In genomic region chr17:57643062-57643461, GRCh38 we compare ENCODE assay signal across 17 cellular contexts.
DNase-seq lines count a peak whose midpoint lies in the region; ATAC-seq, FAIRE-seq and TF ChIP-seq lines count a peak whose summit lies in the region.
"Had no signal": no experiment of that assay in that cellular context is flagged by ENCODE, and none has a peak within 500 bp of the region (broad histone marks: within the 10 kb centered on the region; RNA-seq: fewer than 3 reads in every experiment).

No MANE protein-coding gene starts in this region.

- intact Hi-C loops in activated CD8-positive, alpha-beta T cell treated with anti-CD3 and anti-CD28 coated beads for 36 hours (cut with micrococcal nuclease): no loop called here
- intact Hi-C loops in vagina (cut with DNase I): no loop called here

- H2BK5ac ChIP-seq in H9 (ENCODE audit: insufficient read length, low read length) (no peak overlapping the region), H1 (ENCODE audit: low read depth, low read length) (no peak overlapping the region), trophoblast cell (ENCODE audit: low read depth, low read length, poor library complexity) (peak overlapping the region; percentile 19)

- H4K20me1 ChIP-seq in H9 (ENCODE audit: control insufficient read depth, insufficient read depth, insufficient read length): no peaks in the 10 kb centered on the region
- peaks cover 0 to 2% of the 10 kb centered on the region in 2 experiments for H4K20me1 ChIP-seq in H1 (replicated peaks in 1 of 2; ENCODE audit: control insufficient read depth in 1 of 2, insufficient read depth in 2 of 2, low read length in 2 of 2)

- H2BK120ac ChIP-seq in H9 (ENCODE audit: low read depth, low read length, poor library complexity, severe bottlenecking) (no peak overlapping the region), H1 (replicated peaks; ENCODE audit: low read depth, low read length) (no peak overlapping the region), trophoblast cell (ENCODE audit: insufficient read depth, low read length, poor library complexity) (no peak overlapping the region)

- H2BK12ac ChIP-seq in H9 (ENCODE audit: insufficient read length, low read depth, low read length): no peak overlapping the region
- H2BK12ac ChIP-seq in H1 (ENCODE audit: low read depth, low read length): 0 out of 2 replicates have a peak overlapping the region, but pooled peaks have one; percentile 50
- H2BK12ac ChIP-seq in trophoblast cell (ENCODE audit: low read length): peak overlapping the region; percentile 10

- H3K27ac ChIP-seq in H9 (ENCODE audit: insufficient read length, low read depth, low read length) (no peak overlapping the region), H1 (ENCODE audit: low read depth, low read length) (no peak overlapping the region), trophoblast cell (ENCODE audit: low read depth, low read length) (no peak overlapping the region), vagina (no peak overlapping the region)
- H3K27ac ChIP-seq: C4-2B had no signal

- POLR2A ChIA-PET in activated CD8-positive, alpha-beta T cell treated with anti-CD3 and anti-CD28 coated beads for 36 hours (lab: Charles Lee): interaction anchor here (1.1 kb wide), 1 partner anchor 17 kb away, joined by 3 read pairs; no protein-coding TSS in a partner anchor
- POLR2A ChIA-PET in activated CD8-positive, alpha-beta T cell treated with anti-CD3 and anti-CD28 coated beads, Interleukin-2, amount 10 ng/mL, durations not matched to agents 7 days and 5 days (lab: Charles Lee): no interaction called here
- POLR2A ChIA-PET in H1 (lab: Charles Lee; ENCODE audit: partially characterized antibody): interaction anchor here (1.2 kb wide), 1 partner anchor 12 kb away, joined by 5 read pairs; no protein-coding TSS in a partner anchor

- H3K14ac ChIP-seq in H9 (ENCODE audit: insufficient read depth, low read length) (peak overlapping the region; percentile 3; the same call in 1 of the 2 replicates), H1 (ENCODE audit: insufficient read length) (no peak overlapping the region), trophoblast cell (ENCODE audit: low read length) (no peak overlapping the region)

- no peak for FAIRE-seq in H1 (lab: Jason Lieb, UNC)
- FAIRE-seq: G401.6, GM12891 had no signal

- no peaks in the 10 kb centered on the region for H3K27me3 Mint-ChIP-seq in activated CD8-positive, alpha-beta T cell treated with anti-CD3 and anti-CD28 coated beads for 36 hours
- H3K27me3 Mint-ChIP-seq in activated CD8-positive, alpha-beta T cell treated with anti-CD3 and anti-CD28 coated beads, Interleukin-2, amount 10 ng/mL, durations not matched to agents 7 days and 5 days (ENCODE audit: low read depth): no peaks in the 10 kb centered on the region
- no peaks in the 10 kb centered on the region for H3K27me3 Mint-ChIP-seq in H9 (ENCODE audit: low read depth)
- H3K27me3 Mint-ChIP-seq: B cell; CD4-positive, alpha-beta memory T cell; IgD-negative memory B cell had no signal

- H3K79me1 ChIP-seq in H9 (ENCODE audit: insufficient read depth, low read depth, low read length, poor library complexity, severe bottlenecking) (no peaks in the 10 kb centered on the region), H1 (ENCODE audit: low read depth, low read length) (no peaks in the 10 kb centered on the region), trophoblast cell (ENCODE audit: low read length) (no peaks in the 10 kb centered on the region)

- H4K12ac ChIP-seq in trophoblast cell (ENCODE audit: low read depth, low read length): no peak overlapping the region

- no peaks in the 10 kb centered on the region for H3K9me3 Mint-ChIP-seq in activated CD8-positive, alpha-beta T cell treated with anti-CD3 and anti-CD28 coated beads for 36 hours
- no peaks in the 10 kb centered on the region for H3K9me3 Mint-ChIP-seq in activated CD8-positive, alpha-beta T cell treated with anti-CD3 and anti-CD28 coated beads, Interleukin-2, amount 10 ng/mL, durations not matched to agents 7 days and 5 days (ENCODE audit: insufficient read depth)
- H3K9me3 Mint-ChIP-seq in H9: no peaks in the 10 kb centered on the region
- H3K9me3 Mint-ChIP-seq: CD4-positive, alpha-beta memory T cell; IgD-negative memory B cell had no signal

- no peak for TF ChIP-seq EP300 in H1 (IDR thresholded peaks at IDR 0.05; ENCODE audit: borderline replicate concordance in 1 of 2, low read depth in 2 of 2, low read length in 2 of 2)

- H2BK15ac ChIP-seq in H9 (ENCODE audit: low read depth, low read length) (no peak overlapping the region), H1 (ENCODE audit: low read length) (no peak overlapping the region)

- H4K8ac ChIP-seq in H9 (replicated peaks; ENCODE audit: insufficient read length, low read depth, low read length) (no peak overlapping the region), H1 (ENCODE audit: extremely low read depth, insufficient read depth, low read length) (no peak overlapping the region; the same call in 1 of the 2 replicates), trophoblast cell (ENCODE audit: low read depth, low read length) (no peak overlapping the region)

- H2AK5ac ChIP-seq in H9 (ENCODE audit: insufficient read length, low read length) (no peak overlapping the region), H1 (ENCODE audit: low read depth, low read length) (no peak overlapping the region), trophoblast cell (ENCODE audit: low read length) (no peak overlapping the region)

- H2BK20ac ChIP-seq in H9 (ENCODE audit: low read depth, low read length, poor library complexity, severe bottlenecking) (no peak overlapping the region), H1 (ENCODE audit: low read length) (no peak overlapping the region)

- no peak overlapping the region for H3K4me3 ChIP-seq in H1 (ENCODE audit: extremely low read depth in 1 of 4, insufficient read depth in 2 of 4, low read depth in 3 of 4, low read length in 4 of 4)
- H3K4me3 ChIP-seq in trophoblast cell (ENCODE audit: low read depth, low read length): no peak overlapping the region
- H3K4me3 ChIP-seq in vagina: no peak overlapping the region

- H3T11ph ChIP-seq in H9 (ENCODE audit: low read length): no peak overlapping the region

- no CpG with 5 or more reads among the region's 8 CpGs for WGBS in H9 (ENCODE audit: extremely low coverage, insufficient read length, low lambda C conversion rate)
- 86% methylated on average over 8 of the region's 8 CpGs; no CpG with 5 or more reads in 1 of the 2 experiments for WGBS in H1 (ENCODE audit: extremely low coverage in 1 of 2, insufficient coverage in 1 of 2, insufficient read length in 1 of 2, insufficient replicate concordance in 2 of 2, low coverage in 1 of 2, low lambda C conversion rate in 2 of 2, missing lambda C conversion rate in 1 of 2), 2 experiments
- no CpG with 5 or more reads among the region's 8 CpGs for WGBS in trophoblast cell (ENCODE audit: extremely low coverage, insufficient coverage, insufficient read length)

- H3K4me2 ChIP-seq in H9 (ENCODE audit: insufficient read depth, insufficient read length, low read length) (no peak overlapping the region), H1 (ENCODE audit: insufficient read depth in 1 of 2, low read depth in 2 of 2, low read length in 2 of 2) (no peak overlapping the region), trophoblast cell (ENCODE audit: low read length) (no peak overlapping the region)

- no peaks in the 10 kb centered on the region for H3K36me3 ChIP-seq in H1 (ENCODE audit: control insufficient read depth in 2 of 4, insufficient read depth in 4 of 4, low read length in 3 of 4)
- H3K36me3 ChIP-seq in trophoblast cell (ENCODE audit: control insufficient read depth in 1 of 2, insufficient read depth in 2 of 2, low read length in 2 of 2): peaks cover 10 to 23% of the 10 kb centered on the region in 2 experiments
- no peaks in the 10 kb centered on the region for H3K36me3 ChIP-seq in vagina

- DNase-seq in activated CD8-positive, alpha-beta T cell treated with anti-CD3 and anti-CD28 coated beads for 36 hours: no peak
- DNase-seq in activated CD8-positive, alpha-beta T cell treated with anti-CD3 and anti-CD28 coated beads, Interleukin-2, amount 10 ng/mL, durations not matched to agents 7 days and 5 days: no peak
- DNase-seq in H9 (no peak), H1 (ENCODE audit: low read depth in 1 of 2, low spot score in 2 of 2) (no peak), trophoblast cell (no peak), AML-193 (lab: John Stamatoyannopoulos, UW) (no peak), vagina (ENCODE audit: extremely low spot score in 2 of 2) (no peak), ureter (ENCODE audit: low spot score) (no peak)
- DNase-seq: ACHN; CD4-positive, alpha-beta memory T cell; DMS79; EL had no signal

- H3K23me2 ChIP-seq in H9 (ENCODE audit: insufficient read length, low read depth, low read length, poor library complexity, severe bottlenecking) (no peaks in the 10 kb centered on the region), H1 (ENCODE audit: low read depth, low read length) (no peaks in the 10 kb centered on the region)

- H2AFZ ChIP-seq in H9 (ENCODE audit: low read length) (no peak overlapping the region), H1 (ENCODE audit: low read length) (no peak overlapping the region), trophoblast cell (ENCODE audit: insufficient read depth, low read length, poor library complexity) (no peak overlapping the region)

- no peak for ATAC-seq in activated CD8-positive, alpha-beta T cell treated with anti-CD3 and anti-CD28 coated beads for 36 hours
- ATAC-seq in activated CD8-positive, alpha-beta T cell treated with anti-CD3 and anti-CD28 coated beads, Interleukin-2, amount 10 ng/mL, durations not matched to agents 7 days and 5 days: no peak

- H3K56ac ChIP-seq in H9 (ENCODE audit: insufficient read length, low read depth, low read length): no peak overlapping the region
- no peak overlapping the region for H3K56ac ChIP-seq in H1 (replicated peaks; ENCODE audit: insufficient read length, low read depth, low read length)

- H4K91ac ChIP-seq in H9 (ENCODE audit: insufficient read length, low read depth, low read length): no peak overlapping the region
- no peak overlapping the region for H4K91ac ChIP-seq in H1 (replicated peaks; ENCODE audit: insufficient read length, low read length)
- H4K91ac ChIP-seq in trophoblast cell (ENCODE audit: low read depth, low read length): no peak overlapping the region

- H4K5ac ChIP-seq in H9 (ENCODE audit: insufficient read length, low read depth, low read length) (no peak overlapping the region), H1 (ENCODE audit: insufficient read length, low read depth, low read length) (no peak overlapping the region)

- TF ChIP-seq CTCF in activated CD8-positive, alpha-beta T cell treated with anti-CD3 and anti-CD28 coated beads for 36 hours (IDR thresholded peaks at IDR 0.05): no peak
- TF ChIP-seq CTCF in H9 (conservative IDR thresholded peaks at IDR 0.05) (no peak), H1 (IDR thresholded peaks at IDR 0.05; ENCODE audit: control extremely low read depth in 1 of 3, insufficient read depth in 1 of 3, low read depth in 1 of 3, low read length in 3 of 3) (no peak), vagina (IDR thresholded peaks at IDR 0.05) (no peak)

- TF ChIP-seq RAD21 in H1 (IDR thresholded peaks at IDR 0.05 in 1 of 2, conservative IDR thresholded peaks at IDR 0.05 in 1 of 2; ENCODE audit: low read depth in 2 of 2, low read length in 2 of 2): no peak

- TF ChIP-seq POLR2A in H1 (IDR thresholded peaks at IDR 0.05; ENCODE audit: control extremely low read depth in 1 of 2, low read depth in 2 of 2, low read length in 2 of 2) (no peak), vagina (IDR thresholded peaks at IDR 0.05) (no peak)

- no peak overlapping the region for H3K23ac ChIP-seq in H9 (ENCODE audit: insufficient read length, low read depth, low read length)
- H3K23ac ChIP-seq in H1 (ENCODE audit: insufficient read length): no peak overlapping the region
- H3K23ac ChIP-seq in trophoblast cell (ENCODE audit: low read length): no peak overlapping the region

- H3K4me1 ChIP-seq in H9 (ENCODE audit: insufficient read depth, low read length): no peaks in the 10 kb centered on the region
- peaks cover 0 to 4% (median 0%) of the 10 kb centered on the region in 4 experiments; a peak in 3 of 7 replicates for H3K4me1 ChIP-seq in H1 (replicated peaks in 1 of 4; ENCODE audit: control insufficient read depth in 3 of 4, insufficient read depth in 4 of 4, low read length in 3 of 4)
- H3K4me1 ChIP-seq in trophoblast cell (ENCODE audit: control insufficient read depth in 1 of 2, insufficient read depth in 2 of 2, low read length in 2 of 2): peaks cover 3 to 7% of the 10 kb centered on the region in 2 experiments
- H3K4me1 ChIP-seq in vagina: no peaks in the 10 kb centered on the region

- H3K4ac ChIP-seq in H9 (ENCODE audit: low read depth, low read length) (no peak overlapping the region), H1 (replicated peaks; ENCODE audit: insufficient read length, low read depth, low read length) (no peak overlapping the region), trophoblast cell (ENCODE audit: low read depth, low read length) (no peak overlapping the region)

- H3K9me3 ChIP-seq in H9 (ENCODE audit: control insufficient read depth, low read depth, low read length) (no peaks in the 10 kb centered on the region), H1 (ENCODE audit: insufficient read depth in 2 of 2, low read depth in 1 of 2, low read length in 1 of 2) (no peaks in the 10 kb centered on the region), trophoblast cell (ENCODE audit: insufficient read depth, low read depth, low read length) (no peaks in the 10 kb centered on the region), vagina (no peaks in the 10 kb centered on the region)

- H3K36me3 Mint-ChIP-seq in activated CD8-positive, alpha-beta T cell treated with anti-CD3 and anti-CD28 coated beads for 36 hours (ENCODE audit: low read depth): peaks cover 3% of the 10 kb centered on the region
- H3K36me3 Mint-ChIP-seq in activated CD8-positive, alpha-beta T cell treated with anti-CD3 and anti-CD28 coated beads, Interleukin-2, amount 10 ng/mL, durations not matched to agents 7 days and 5 days (ENCODE audit: low read depth): peaks cover 15% of the 10 kb centered on the region
- H3K36me3 Mint-ChIP-seq in H9 (ENCODE audit: insufficient read depth in 1 of 3, low read depth in 3 of 3): peaks cover 0 to 9% (median 3%) of the 10 kb centered on the region in 3 experiments; a peak in 3 of 7 replicates

- H3K27ac Mint-ChIP-seq in activated CD8-positive, alpha-beta T cell treated with anti-CD3 and anti-CD28 coated beads for 36 hours: peak overlapping the region; percentile 13
- no peak overlapping the region for H3K27ac Mint-ChIP-seq in activated CD8-positive, alpha-beta T cell treated with anti-CD3 and anti-CD28 coated beads, Interleukin-2, amount 10 ng/mL, durations not matched to agents 7 days and 5 days
- peak overlapping the region in 2 of 3 experiments; percentile 42 to 64; a peak in 1 of 7 replicates for H3K27ac Mint-ChIP-seq in H9
- H3K27ac Mint-ChIP-seq: B cell, IgD-negative memory B cell had no signal

- peaks cover 9% of the 10 kb centered on the region for H3K4me1 Mint-ChIP-seq in activated CD8-positive, alpha-beta T cell treated with anti-CD3 and anti-CD28 coated beads for 36 hours (ENCODE audit: low read depth)
- peaks cover 12% of the 10 kb centered on the region for H3K4me1 Mint-ChIP-seq in activated CD8-positive, alpha-beta T cell treated with anti-CD3 and anti-CD28 coated beads, Interleukin-2, amount 10 ng/mL, durations not matched to agents 7 days and 5 days (ENCODE audit: low read depth)
- peaks cover 7 to 14% of the 10 kb centered on the region in 2 experiments for H3K4me1 Mint-ChIP-seq in H9

- H3K18ac ChIP-seq in H9 (ENCODE audit: insufficient read length, low read depth, low read length) (no peak overlapping the region), H1 (ENCODE audit: extremely low read depth, low read length) (no peak overlapping the region), trophoblast cell (ENCODE audit: low read length) (no peak overlapping the region)

- H3K79me2 ChIP-seq in H9 (ENCODE audit: insufficient read depth, low read length) (no peaks in the 10 kb centered on the region), H1 (ENCODE audit: control insufficient read depth in 1 of 2, insufficient read depth in 2 of 2, low read length in 2 of 2) (no peaks in the 10 kb centered on the region), trophoblast cell (ENCODE audit: control insufficient read depth, insufficient read depth, low read length, poor library complexity) (no peaks in the 10 kb centered on the region)

- H3K27me3 ChIP-seq in H9 (ENCODE audit: insufficient read depth, low read length) (no peaks in the 10 kb centered on the region), H1 (replicated peaks in 1 of 4; ENCODE audit: control insufficient read depth in 3 of 4, extremely low read depth in 1 of 4, insufficient read depth in 3 of 4, low read length in 3 of 4) (no peaks in the 10 kb centered on the region), trophoblast cell (ENCODE audit: insufficient read depth, low read length) (no peaks in the 10 kb centered on the region), vagina (no peaks in the 10 kb centered on the region)

- CTCF ChIA-PET in activated CD8-positive, alpha-beta T cell treated with anti-CD3 and anti-CD28 coated beads for 36 hours (lab: Charles Lee): interaction anchor here (0.6 to 1.5 kb wide), 4 partner anchors 45 to 445 kb away, joined by 3 to 8 read pairs (median 3); no protein-coding TSS in a partner anchor
- CTCF ChIA-PET in activated CD8-positive, alpha-beta T cell treated with anti-CD3 and anti-CD28 coated beads, Interleukin-2, amount 10 ng/mL, durations not matched to agents 7 days and 5 days (lab: Charles Lee): interaction anchor here (1.0 to 3.5 kb wide), 3 partner anchors 29 to 140 kb away, joined by 4 to 26 read pairs (median 14); no protein-coding TSS in a partner anchor
- CTCF ChIA-PET in H1 (lab: Charles Lee; ENCODE audit: partially characterized antibody): interaction anchor here (0.7 to 3.2 kb wide), 16 partner anchors 11 to 399 kb away, joined by 3 to 15 read pairs (median 3); no protein-coding TSS in a partner anchor

- H3K9ac ChIP-seq in H9 (ENCODE audit: extremely low read depth, insufficient read length, low read length): no peak overlapping the region
- no peak overlapping the region; a peak in 2 of 7 replicates for H3K9ac ChIP-seq in H1 (replicated peaks in 1 of 4; ENCODE audit: extremely low read depth in 1 of 4, low read depth in 3 of 4, low read length in 3 of 4)
- H3K9ac ChIP-seq in trophoblast cell (ENCODE audit: low read length): no peak overlapping the region

- H3K4me3 Mint-ChIP-seq in activated CD8-positive, alpha-beta T cell treated with anti-CD3 and anti-CD28 coated beads for 36 hours: no peak overlapping the region
- no peak overlapping the region for H3K4me3 Mint-ChIP-seq in activated CD8-positive, alpha-beta T cell treated with anti-CD3 and anti-CD28 coated beads, Interleukin-2, amount 10 ng/mL, durations not matched to agents 7 days and 5 days
- no peak overlapping the region for H3K4me3 Mint-ChIP-seq in H9
- H3K4me3 Mint-ChIP-seq: B cell; CD4-positive, alpha-beta memory T cell; IgD-negative memory B cell had no signal
